Comparison of ENCODE assay signal across 9 cellular contexts in the genomic region with DNA sequence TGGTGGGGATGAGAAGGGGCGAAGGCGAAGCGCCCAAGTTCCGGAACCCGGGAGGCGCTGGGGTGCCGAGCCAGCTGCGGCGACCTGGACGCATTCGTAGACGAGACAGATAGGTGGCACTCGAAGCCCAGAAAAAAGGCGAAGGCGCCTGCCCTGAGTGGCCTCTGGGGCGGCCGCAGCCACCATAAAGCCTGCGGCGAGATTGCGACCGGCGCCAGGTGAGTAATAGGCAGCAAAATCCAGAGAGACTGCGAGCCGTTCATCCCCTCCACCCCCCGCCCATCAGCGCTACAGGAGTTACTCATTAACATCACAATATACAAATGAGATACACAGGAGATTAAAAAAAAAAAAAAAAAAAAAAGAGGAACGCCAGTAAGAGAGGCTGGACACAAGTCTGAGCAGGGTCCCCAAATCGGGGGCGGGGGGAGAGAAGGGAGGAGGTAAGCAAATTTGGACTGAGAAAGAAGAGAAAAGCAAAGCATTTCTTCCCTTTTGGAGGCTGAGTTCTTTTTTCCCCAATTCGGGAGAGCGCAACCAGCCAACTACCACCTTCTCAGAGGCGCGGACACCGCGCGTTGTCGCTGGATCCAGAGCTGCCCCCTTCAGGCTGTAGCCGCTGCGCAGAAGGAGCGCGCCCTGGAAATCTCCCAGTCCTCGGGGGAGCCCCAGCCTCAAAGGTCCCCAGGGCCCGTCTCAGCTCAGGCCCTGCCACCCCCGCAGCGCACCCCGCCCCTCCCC. TPM values are rescaled to one million over a fixed set of nuclear protein-coding genes. Genes with fewer than 3 reads are reported as not detected.
DNase-seq lines count a peak whose midpoint lies in the region; ATAC-seq, FAIRE-seq and TF ChIP-seq lines count a peak whose summit lies in the region.
"Had no signal": no experiment of that assay in that cellular context is flagged by ENCODE, and none has a peak within 500 bp of the region (broad histone marks: within the 10 kb centered on the region; RNA-seq: fewer than 3 reads in every experiment).

No MANE protein-coding gene starts in this region.

- peaks cover 0 to 20% (median 2%) of the 10 kb centered on the region in 6 donors for H3K36me3 ChIP-seq in spleen

- peak; percentile 89 to 96 for TF ChIP-seq RAD21 in A549 (conservative IDR thresholded peaks at IDR 0.05 in 1 of 2, IDR thresholded peaks at IDR 0.05 in 1 of 2)

- peak; percentile 63 for TF ChIP-seq CTCF in A549 (IDR thresholded peaks at IDR 0.05)
- TF ChIP-seq CTCF in GM12872 (IDR thresholded peaks at IDR 0.05; ENCODE audit: insufficient read depth, low read depth, low read length), result peak; percentile 18; the same call in 1 of the 3 replicates
- TF ChIP-seq CTCF in spleen (IDR thresholded peaks at IDR 0.05 in 8 of 11, conservative IDR thresholded peaks at IDR 0.05 in 3 of 11), result peak in 9 of 11 experiments; percentile 10 to 63 (median 48)

- H3K27ac ChIP-seq in A549, result peak overlapping the region; percentile 84 to 92
- H3K27ac ChIP-seq in spleen, result peak overlapping the region in 2 of 8 donors; percentile 23 to 38

- H3K4me1 ChIP-seq in A549, result peaks cover 22% of the 10 kb centered on the region; the same call in 2 of the 3 replicates
- H3K4me1 ChIP-seq in spleen, result peaks cover 0 to 54% (median 15%) of the 10 kb centered on the region in 6 donors

- CTCF ChIA-PET in A549 (lab: Yijun Ruan, JAX), result interaction anchor here (0.5 to 9.3 kb wide), 48 partner anchors 9 to 1411 kb away, joined by 3 to 113 read pairs (median 4); partner anchors contain the start of gene TBX3

- TF ChIP-seq POLR2A in A549 (IDR thresholded peaks at IDR 0.05; ENCODE audit: low read length), result no peak
- TF ChIP-seq POLR2A in spleen (IDR thresholded peaks at IDR 0.05), result no peak

- ATAC-seq in A549 (peak; percentile 85 to 93), HG03565 (IDR thresholded peaks at IDR 0.05; ENCODE audit: unreplicated experiment) (no peak), HG03045 (IDR thresholded peaks at IDR 0.05; ENCODE audit: unreplicated experiment) (no peak)

- WGBS in A549 (ENCODE audit: missing lambda C conversion rate), result 1% methylated on average over 43 of the region's 46 CpGs
- WGBS in spleen, 5 donors, result 1 to 5% (median 3%) methylated on average over 42 to 46 of the region's 46 CpGs

- TF ChIP-seq EP300 in A549 (IDR thresholded peaks at IDR 0.05), result no peak

- H3K4me3 ChIP-seq in A549 (peak overlapping the region; percentile 57), spleen (peak overlapping the region; percentile 2 to 57 (median 25))

- DNase-seq in A549 (ENCODE audit: low read depth in 1 of 2, low spot score in 1 of 2), result peak; percentile 91 to 94
- peak; percentile 84 for DNase-seq in NCI-H345 (lab: John Stamatoyannopoulos, UW)
- DNase-seq in T47D (ENCODE audit: low read depth in 1 of 2, low spot score in 1 of 2), result peak; percentile 88 to 97
- DNase-seq in islet precursor cell, result peak; percentile 99
- DNase-seq in spleen, result peak; percentile 76

- no peak for FAIRE-seq in A549 (lab: Jason Lieb, UNC)
- FAIRE-seq: islet of Langerhans had no signal

- H3K4me2 ChIP-seq in A549, result peak overlapping the region; percentile 83

- H3K9me3 ChIP-seq in A549, result no peaks in the 10 kb centered on the region
- no peaks in the 10 kb centered on the region for H3K9me3 ChIP-seq in spleen

- POLR2A ChIA-PET in A549 (lab: Yijun Ruan, JAX), result interaction anchor here (0.6 to 1.6 kb wide), 11 partner anchors 12 to 1097 kb away, joined by 3 to 19 read pairs (median 3); partner anchors contain the start of gene TBX3

- peaks cover 5 to 100% (median 62%) of the 10 kb centered on the region in 7 donors for H3K27me3 ChIP-seq in spleen (replicated peaks in 1 of 7)

- in situ Hi-C loops in T47D (cut with HindIII; ENCODE audit: low pct_unique_long_range_greater_than_20kb, low sequenced_read_pairs), result no loop called here

- intact Hi-C loops in spleen (cut with DNase I; ENCODE audit: low total_unique reads), result loop anchor here (2.0 kb wide), 1 partner anchor 1084 kb away; no protein-coding TSS in a partner anchor

TF ChIP-seq in A549, 52 proteins besides CTCF, POLR2A, EP300 and RAD21 (continues in another document):
- TF ChIP-seq RFX5 (IDR thresholded peaks at IDR 0.05) (no peak), SMC3 (IDR thresholded peaks at IDR 0.05) (peak; percentile 91), ESRRA (IDR thresholded peaks at IDR 0.05; ENCODE audit: borderline replicate concordance, low read length) (no peak), RCOR1 (IDR thresholded peaks at IDR 0.05; ENCODE audit: low read depth, low read length) (no peak), MAX (IDR thresholded peaks at IDR 0.05) (peak; percentile 71), NPAS2 (CRISPR knock-in tag; IDR thresholded peaks at IDR 0.05; ENCODE audit: borderline replicate concordance) (no peak), TP53 (CRISPR knock-in tag; IDR thresholded peaks at IDR 0.05) (no peak), PHF8 (IDR thresholded peaks at IDR 0.05; ENCODE audit: borderline replicate concordance, low read depth) (no peak), JUN (IDR thresholded peaks at IDR 0.05) (no peak; a peak in 1 of 5 replicates), GATA3 (IDR thresholded peaks at IDR 0.05; ENCODE audit: borderline replicate concordance) (no peak; the same call in 1 of the 2 replicates), FOSL2 (IDR thresholded peaks at IDR 0.05) (peak; percentile 7; the same call in 1 of the 2 replicates), FOSL2 (CRISPR knock-in tag; IDR thresholded peaks at IDR 0.05) (peak; percentile 61), HEYL (CRISPR knock-in tag; IDR thresholded peaks at IDR 0.05) (no peak), HOXB13 (CRISPR knock-in tag; IDR thresholded peaks at IDR 0.05; ENCODE audit: low read depth) (no peak), EHF (CRISPR knock-in tag; IDR thresholded peaks at IDR 0.05) (no peak), POLR2AphosphoS2 (conservative IDR thresholded peaks at IDR 0.05; ENCODE audit: low read length) (no peak), CBX8 (IDR thresholded peaks at IDR 0.05) (no peak), EHMT2 (IDR thresholded peaks at IDR 0.05; ENCODE audit: low read depth) (no peak)
- TF ChIP-seq, protein P1, sequence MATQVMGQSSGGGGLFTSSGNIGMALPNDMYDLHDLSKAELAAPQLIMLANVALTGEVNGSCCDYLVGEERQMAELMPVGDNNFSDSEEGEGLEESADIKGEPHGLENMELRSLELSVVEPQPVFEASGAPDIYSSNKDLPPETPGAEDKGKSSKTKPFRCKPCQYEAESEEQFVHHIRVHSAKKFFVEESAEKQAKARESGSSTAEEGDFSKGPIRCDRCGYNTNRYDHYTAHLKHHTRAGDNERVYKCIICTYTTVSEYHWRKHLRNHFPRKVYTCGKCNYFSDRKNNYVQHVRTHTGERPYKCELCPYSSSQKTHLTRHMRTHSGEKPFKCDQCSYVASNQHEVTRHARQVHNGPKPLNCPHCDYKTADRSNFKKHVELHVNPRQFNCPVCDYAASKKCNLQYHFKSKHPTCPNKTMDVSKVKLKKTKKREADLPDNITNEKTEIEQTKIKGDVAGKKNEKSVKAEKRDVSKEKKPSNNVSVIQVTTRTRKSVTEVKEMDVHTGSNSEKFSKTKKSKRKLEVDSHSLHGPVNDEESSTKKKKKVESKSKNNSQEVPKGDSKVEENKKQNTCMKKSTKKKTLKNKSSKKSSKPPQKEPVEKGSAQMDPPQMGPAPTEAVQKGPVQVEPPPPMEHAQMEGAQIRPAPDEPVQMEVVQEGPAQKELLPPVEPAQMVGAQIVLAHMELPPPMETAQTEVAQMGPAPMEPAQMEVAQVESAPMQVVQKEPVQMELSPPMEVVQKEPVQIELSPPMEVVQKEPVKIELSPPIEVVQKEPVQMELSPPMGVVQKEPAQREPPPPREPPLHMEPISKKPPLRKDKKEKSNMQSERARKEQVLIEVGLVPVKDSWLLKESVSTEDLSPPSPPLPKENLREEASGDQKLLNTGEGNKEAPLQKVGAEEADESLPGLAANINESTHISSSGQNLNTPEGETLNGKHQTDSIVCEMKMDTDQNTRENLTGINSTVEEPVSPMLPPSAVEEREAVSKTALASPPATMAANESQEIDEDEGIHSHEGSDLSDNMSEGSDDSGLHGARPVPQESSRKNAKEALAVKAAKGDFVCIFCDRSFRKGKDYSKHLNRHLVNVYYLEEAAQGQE (IDR thresholded peaks at IDR 0.05), result no peak
- TF ChIP-seq, protein P2, sequence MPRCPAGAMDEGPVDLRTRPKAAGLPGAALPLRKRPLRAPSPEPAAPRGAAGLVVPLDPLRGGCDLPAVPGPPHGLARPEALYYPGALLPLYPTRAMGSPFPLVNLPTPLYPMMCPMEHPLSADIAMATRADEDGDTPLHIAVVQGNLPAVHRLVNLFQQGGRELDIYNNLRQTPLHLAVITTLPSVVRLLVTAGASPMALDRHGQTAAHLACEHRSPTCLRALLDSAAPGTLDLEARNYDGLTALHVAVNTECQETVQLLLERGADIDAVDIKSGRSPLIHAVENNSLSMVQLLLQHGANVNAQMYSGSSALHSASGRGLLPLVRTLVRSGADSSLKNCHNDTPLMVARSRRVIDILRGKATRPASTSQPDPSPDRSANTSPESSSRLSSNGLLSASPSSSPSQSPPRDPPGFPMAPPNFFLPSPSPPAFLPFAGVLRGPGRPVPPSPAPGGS (IDR thresholded peaks at IDR 0.05), result no peak

RNA-seq across cellular contexts. Expression of gene TBX3, which starts 15.7 kb away (rescaled TPM):
- polyA plus RNA-seq in A549 (2011; rRNA removed) (23.7 and 28.0 TPM in 2 replicates), A549 (2017; fragmentation: RNase III; extraction: RNeasy Plus Mini Kit Qiagen cat#74134 plus additional on column Dnase treatment) (18.0 to 22.8 TPM (median 22.1 TPM) in 3 replicates), spleen (1 to 10 TPM; 3.1 to 6.9 (median 3.5) TPM)
- 13.3 and 20.0 TPM in 2 replicates for polyA plus RNA-seq in A549 (2012; cell fraction: cytosol; rRNA removed)
- 63.2 and 63.4 TPM in 2 replicates for polyA plus RNA-seq in A549 (2012; cell fraction: nucleus; rRNA removed)
- polyA minus RNA-seq in A549 (2011; rRNA and poly(A)+ RNA removed), result 39.3 and 41.6 TPM in 2 replicates
- total RNA-seq in spleen, result 10 to 100 TPM; 10.2 to 22.1 (median 16.3) TPM

Comparison
In these comparisons a context has a peak if more than half of its experiments do, and no peak if none do; other contexts are left out.
1. ATAC-seq: peak in A549 (2 of 2); none in HG03565 (single experiment) and HG03045 (single experiment).
2. Peak in every context shown above with its lines, with median percentiles within 50 percentile points of each other: DNase-seq and CTCF ChIP-seq.